1 cellular context compared by ENCODE assay signal in genomic region chr3:195893916-195894315, GRCh38.
TF ChIP-seq lines count a peak whose summit lies in the region.

No MANE protein-coding gene starts in this region.

TF ChIP-seq in GM12878, 131 proteins besides CTCF, POLR2A, EP300 and RAD21 (continued from another document):
- TF ChIP-seq CREM (IDR thresholded peaks at IDR 0.05; ENCODE audit: low read depth), result no peak
- no peak for TF ChIP-seq E4F1 (IDR thresholded peaks at IDR 0.05; ENCODE audit: borderline replicate concordance, partially characterized antibody)
- TF ChIP-seq NRF1 (conservative IDR thresholded peaks at IDR 0.05; ENCODE audit: low read depth, low read length), result no peak
- TF ChIP-seq, protein P1, sequence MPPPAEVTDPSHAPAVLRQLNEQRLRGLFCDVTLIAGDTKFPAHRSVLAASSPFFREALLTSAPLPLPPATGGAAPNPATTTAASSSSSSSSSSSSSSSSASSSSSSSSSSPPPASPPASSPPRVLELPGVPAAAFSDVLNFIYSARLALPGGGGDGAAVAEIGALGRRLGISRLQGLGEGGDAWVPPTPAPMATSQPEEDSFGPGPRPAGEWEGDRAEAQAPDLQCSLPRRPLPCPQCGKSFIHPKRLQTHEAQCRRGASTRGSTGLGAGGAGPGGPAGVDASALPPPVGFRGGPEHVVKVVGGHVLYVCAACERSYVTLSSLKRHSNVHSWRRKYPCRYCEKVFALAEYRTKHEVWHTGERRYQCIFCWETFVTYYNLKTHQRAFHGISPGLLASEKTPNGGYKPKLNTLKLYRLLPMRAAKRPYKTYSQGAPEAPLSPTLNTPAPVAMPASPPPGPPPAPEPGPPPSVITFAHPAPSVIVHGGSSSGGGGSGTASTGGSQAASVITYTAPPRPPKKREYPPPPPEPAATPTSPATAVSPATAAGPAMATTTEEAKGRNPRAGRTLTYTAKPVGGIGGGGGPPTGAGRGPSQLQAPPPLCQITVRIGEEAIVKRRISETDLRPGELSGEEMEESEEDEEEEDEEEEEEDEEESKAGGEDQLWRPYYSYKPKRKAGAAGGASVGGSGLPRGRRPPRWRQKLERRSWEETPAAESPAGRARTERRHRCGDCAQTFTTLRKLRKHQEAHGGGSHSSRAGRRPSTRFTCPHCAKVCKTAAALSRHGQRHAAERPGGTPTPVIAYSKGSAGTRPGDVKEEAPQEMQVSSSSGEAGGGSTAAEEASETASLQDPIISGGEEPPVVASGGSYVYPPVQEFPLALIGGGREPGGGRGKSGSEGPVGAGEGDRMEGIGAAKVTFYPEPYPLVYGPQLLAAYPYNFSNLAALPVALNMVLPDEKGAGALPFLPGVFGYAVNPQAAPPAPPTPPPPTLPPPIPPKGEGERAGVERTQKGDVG (CRISPR knock-in tag; IDR thresholded peaks at IDR 0.05), result no peak
- no peak for TF ChIP-seq CEBPB (IDR thresholded peaks at IDR 0.05; ENCODE audit: borderline replicate concordance in 1 of 2, low read depth in 2 of 2, low read length in 2 of 2)
